Comparison of ENCODE assay signal across 7 cellular contexts in the genomic region with DNA sequence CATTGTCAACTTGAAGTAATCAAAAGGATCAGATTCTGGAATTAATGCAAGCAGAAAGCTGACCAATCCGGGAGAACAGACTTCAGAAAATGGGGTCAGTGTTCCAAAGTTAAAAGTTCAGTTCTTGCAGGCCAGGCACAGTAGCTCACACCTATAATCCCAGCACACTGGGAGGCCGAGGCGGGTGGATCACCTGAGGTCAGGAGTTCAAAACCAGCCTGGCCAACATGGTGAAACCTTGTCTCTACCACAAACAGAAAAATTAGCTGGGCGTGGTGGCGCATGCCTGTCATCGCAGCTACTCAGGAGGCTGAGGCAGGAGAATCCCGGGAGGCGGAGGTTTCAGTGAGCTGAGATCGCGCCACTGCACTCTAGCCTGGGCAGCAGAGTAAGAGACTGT.
DNase-seq lines count a peak whose midpoint lies in the region; ATAC-seq, FAIRE-seq and TF ChIP-seq lines count a peak whose summit lies in the region.
"Not testable (repeated sequence)": the region's sequence is repeated elsewhere in the genome, so short reads cannot be mapped to it uniquely, and the experiment has no call there.

No MANE protein-coding gene starts in this region.

- peaks cover 25% of the 10 kb centered on the region for H3K36me3 ChIP-seq in SJCRH30
- H3K36me3 ChIP-seq in endodermal cell (ENCODE audit: control insufficient read depth, insufficient read depth, low read length) = peaks cover 84% of the 10 kb centered on the region
- H3K36me3 ChIP-seq in mucosa of descending colon (ENCODE audit: low read depth); small intestine (ENCODE audit: control insufficient read depth in 2 of 2, insufficient read depth in 2 of 2, low read length in 2 of 2): not testable (repeated sequence)

- H3K4me3 Mint-ChIP-seq in activated CD4-positive, alpha-beta T cell treated with anti-CD3 and anti-CD28 coated beads, Interleukin-2, amount 10 ng/mL, durations not matched to agents 24 days and 14 days; endodermal cell; memory B cell: not testable (repeated sequence)

- FAIRE-seq in small intestine (lab: Jason Lieb, UNC) = not testable (repeated sequence)

- intact Hi-C loops in activated CD4-positive, alpha-beta T cell treated with anti-CD3 and anti-CD28 coated beads, Interleukin-2, amount 10 ng/mL, durations not matched to agents 24 days and 14 days (cut with micrococcal nuclease); left colon (cut with DNase I, micrococcal nuclease); mucosa of descending colon (cut with DNase I, micrococcal nuclease): not testable (repeated sequence)

- H3K9me3 ChIP-seq in SJCRH30 (replicated peaks); mucosa of descending colon; small intestine (ENCODE audit: control insufficient read depth, low read depth): not testable (repeated sequence)
- peaks cover 79% of the 10 kb centered on the region for H3K9me3 ChIP-seq in endodermal cell (ENCODE audit: control insufficient read depth, low read length)

- H3K9me3 Mint-ChIP-seq in activated CD4-positive, alpha-beta T cell treated with anti-CD3 and anti-CD28 coated beads, Interleukin-2, amount 10 ng/mL, durations not matched to agents 24 days and 14 days; memory B cell: not testable (repeated sequence)
- peaks cover 31% of the 10 kb centered on the region for H3K9me3 Mint-ChIP-seq in endodermal cell

- peaks cover 51% of the 10 kb centered on the region for H3K36me3 Mint-ChIP-seq in activated CD4-positive, alpha-beta T cell treated with anti-CD3 and anti-CD28 coated beads, Interleukin-2, amount 10 ng/mL, durations not matched to agents 24 days and 14 days (ENCODE audit: low read depth)
- H3K36me3 Mint-ChIP-seq in endodermal cell (ENCODE audit: low read depth) = peaks cover 65% of the 10 kb centered on the region
- H3K36me3 Mint-ChIP-seq in memory B cell = peaks cover 32% of the 10 kb centered on the region

- DNase-seq in SJCRH30; endodermal cell; memory B cell (ENCODE audit: low spot score in 2 of 2): not testable (repeated sequence)
- DNase-seq in activated CD4-positive, alpha-beta T cell treated with anti-CD3 and anti-CD28 coated beads, Interleukin-2, amount 10 ng/mL, durations not matched to agents 24 days and 14 days = peak; percentile 34
- peak in 1 of 2 donors; percentile 6 for DNase-seq in left colon
- peak in 2 of 3 donors; percentile 10 to 28 for DNase-seq in mucosa of descending colon
- DNase-seq in small intestine = peak; percentile 31

- not testable (repeated sequence) for H3K9ac ChIP-seq in endodermal cell (ENCODE audit: extremely low read depth, low read length, poor library complexity, severe bottlenecking)

- TF ChIP-seq CTCF in endodermal cell (conservative IDR thresholded peaks at IDR 0.05); mucosa of descending colon (IDR thresholded peaks at IDR 0.05): not testable (repeated sequence)

- not testable (repeated sequence) for H3K27me3 Mint-ChIP-seq in activated CD4-positive, alpha-beta T cell treated with anti-CD3 and anti-CD28 coated beads, Interleukin-2, amount 10 ng/mL, durations not matched to agents 24 days and 14 days; endodermal cell (ENCODE audit: insufficient read depth); memory B cell

- H3K27me3 ChIP-seq in SJCRH30; endodermal cell (ENCODE audit: control insufficient read depth, insufficient read depth, low read length, poor library complexity, severe bottlenecking); small intestine (ENCODE audit: control insufficient read depth in 2 of 2, insufficient read depth in 2 of 2, low read length in 2 of 2): not testable (repeated sequence)

- not testable (repeated sequence) for H3K4me3 ChIP-seq in SJCRH30; mucosa of descending colon; small intestine (ENCODE audit: low read depth in 1 of 2, low read length in 2 of 2)
- H3K4me3 ChIP-seq in endodermal cell (ENCODE audit: low read length) = peak overlapping the region; percentile 69

- peak overlapping the region; percentile 71; the same call in 1 of the 2 replicates for H3K27ac ChIP-seq in SJCRH30
- H3K27ac ChIP-seq in endodermal cell (ENCODE audit: low read depth, low read length); small intestine (ENCODE audit: low read depth in 1 of 2, low read length in 1 of 2): not testable (repeated sequence)

- WGBS in endodermal cell (ENCODE audit: insufficient coverage in 1 of 2, insufficient read length in 1 of 2), 2 experiments = 87 to 93% methylated on average over 3 to 10 of the region's 10 CpGs
- WGBS in small intestine, 3 donors = 79 to 93% (median 80%) methylated on average over 10 of the region's 10 CpGs

- H3K4me1 Mint-ChIP-seq in activated CD4-positive, alpha-beta T cell treated with anti-CD3 and anti-CD28 coated beads, Interleukin-2, amount 10 ng/mL, durations not matched to agents 24 days and 14 days; memory B cell: not testable (repeated sequence)
- peaks cover 16% of the 10 kb centered on the region for H3K4me1 Mint-ChIP-seq in endodermal cell

- not testable (repeated sequence) for H3K4me1 ChIP-seq in SJCRH30; endodermal cell (ENCODE audit: control insufficient read depth, insufficient read depth, low read length); small intestine (ENCODE audit: control insufficient read depth in 2 of 2, insufficient read depth in 1 of 2, low read depth in 1 of 2, low read length in 1 of 2)
- H3K4me1 ChIP-seq in mucosa of descending colon (ENCODE audit: low read depth) = peaks cover 11% of the 10 kb centered on the region

- H3K27ac Mint-ChIP-seq in activated CD4-positive, alpha-beta T cell treated with anti-CD3 and anti-CD28 coated beads, Interleukin-2, amount 10 ng/mL, durations not matched to agents 24 days and 14 days; endodermal cell: not testable (repeated sequence)
- peak overlapping the region; percentile 48 for H3K27ac Mint-ChIP-seq in memory B cell

- peak; percentile 11 for ATAC-seq in left colon
- ATAC-seq in memory B cell (ENCODE audit: low read depth); mucosa of descending colon: not testable (repeated sequence)
